1 cellular context compared by ENCODE assay signal in genomic region chr19:14475251-14476073, GRCh38.
A peak's percentile ranks its signal among the peaks of the same experiment; 100 is the strongest.
TF ChIP-seq lines count a peak whose summit lies in the region.

Gene PTGER1, minus strand, starts transcription at chr19:14475354. Its CDS starts 1,034 bp downstream, at chr19:14474320.

TF ChIP-seq in K562, 482 proteins besides CTCF, POLR2A, EP300 and RAD21 (continued from another document):
- TF ChIP-seq ZBTB9 (CRISPR knock-in tag; IDR thresholded peaks at IDR 0.05) (0 out of 2 replicates have a peak, but pooled peaks have one; percentile 35), PRDM10 (IDR thresholded peaks at IDR 0.05; ENCODE audit: partially characterized antibody) (peak; percentile 10), UBTF (IDR thresholded peaks at IDR 0.05; ENCODE audit: borderline replicate concordance in 1 of 2, low read depth in 2 of 2, low read length in 2 of 2) (0 out of 4 replicates have a peak, but pooled peaks of 1 of the 2 experiments have one; percentile 45), ETV5 (CRISPR knock-in tag; IDR thresholded peaks at IDR 0.05; ENCODE audit: low read depth) (peak; percentile 19; the same call in 1 of the 2 replicates), USF2 (CRISPR knock-in tag; IDR thresholded peaks at IDR 0.05) (0 out of 2 replicates have a peak, but pooled peaks have one; percentile 5), ZNF584 (CRISPR knock-in tag; IDR thresholded peaks at IDR 0.05; ENCODE audit: low read depth) (no peak), CREB1 (IDR thresholded peaks at IDR 0.05) (no peak), CREB1 (CRISPR knock-in tag; IDR thresholded peaks at IDR 0.05) (no peak), KDM5B (IDR thresholded peaks at IDR 0.05; ENCODE audit: insufficient replicate concordance, low read depth, low read length) (peak; percentile 36), ZFP91 (CRISPR knock-in tag; IDR thresholded peaks at IDR 0.05) (peak; percentile 68; the same call in 1 of the 2 replicates), CCNT2 (IDR thresholded peaks at IDR 0.05; ENCODE audit: borderline replicate concordance, extremely low read depth, insufficient read length, low read depth, low read length) (peak; percentile 2), NR2F6 (CRISPR knock-in tag; IDR thresholded peaks at IDR 0.05) (no peak), DNMT1 (IDR thresholded peaks at IDR 0.05) (no peak), CTCFL (IDR thresholded peaks at IDR 0.05; ENCODE audit: borderline replicate concordance, insufficient read depth, low read depth, low read length, poor library complexity, severe bottlenecking) (peak; percentile 92), TOE1 (IDR thresholded peaks at IDR 0.05; ENCODE audit: borderline replicate concordance) (no peak), TOE1 (CRISPR knock-in tag; IDR thresholded peaks at IDR 0.05; ENCODE audit: borderline replicate concordance, low read depth) (no peak), RB1 (IDR thresholded peaks at IDR 0.05; ENCODE audit: low read depth) (peak; percentile 86; the same call in 1 of the 2 replicates), ZNF449 (CRISPR knock-in tag; IDR thresholded peaks at IDR 0.05) (no peak), L3MBTL2 (IDR thresholded peaks at IDR 0.05) (0 out of 2 replicates have a peak, but pooled peaks have one; percentile 23), E2F6 (IDR thresholded peaks at IDR 0.05; ENCODE audit: borderline replicate concordance in 1 of 2, extremely low read depth in 1 of 2, insufficient read depth in 1 of 2, insufficient read length in 1 of 2, low read depth in 1 of 2, low read length in 1 of 2, poor library complexity in 1 of 2, severe bottlenecking in 1 of 2) (peak in 1 of 2 experiments; percentile 36), THAP12 (CRISPR knock-in tag; IDR thresholded peaks at IDR 0.05) (no peak), MAZ (CRISPR knock-in tag; conservative IDR thresholded peaks at IDR 0.05 in 1 of 2, IDR thresholded peaks at IDR 0.05 in 1 of 2) (peak; percentile 90 to 96), TFAP4 (CRISPR knock-in tag; IDR thresholded peaks at IDR 0.05; ENCODE audit: borderline replicate concordance) (peak; percentile 47; the same call in 1 of the 2 replicates)
